In genomic region chr6:24431045-24431451, GRCh38 we compare ENCODE assay signal across 8 cellular contexts. TPM values are rescaled to one million over a fixed set of nuclear protein-coding genes. Genes with fewer than 3 reads are reported as not detected.
DNase-seq lines count a peak whose midpoint lies in the region; ATAC-seq and TF ChIP-seq lines count a peak whose summit lies in the region.

No MANE protein-coding gene starts in this region.

- peaks cover 15% of the 10 kb centered on the region for H3K36me3 Mint-ChIP-seq in activated T-helper 17 cell treated with anti-CD3 and anti-CD28 coated beads, Interleukin-2, amount 50 U/mL, for 72 hours (ENCODE audit: low read depth)

- no CpG with 5 or more reads among the region's 1 CpG for WGBS in iPS DF 6.9 (ENCODE audit: insufficient coverage, insufficient read length)
- 66 to 89% methylated on average over 1 of the region's 1 CpG for WGBS in thyroid gland, 2 donors

- H3K9me3 Mint-ChIP-seq in activated T-helper 17 cell treated with anti-CD3 and anti-CD28 coated beads, Interleukin-2, amount 50 U/mL, for 72 hours = no peaks in the 10 kb centered on the region

- no peaks in the 10 kb centered on the region for H3K4me1 ChIP-seq in iPS DF 6.9 (ENCODE audit: control insufficient read depth, insufficient read depth, low read length)
- no peaks in the 10 kb centered on the region for H3K4me1 ChIP-seq in thyroid gland

- DNase-seq in COR-L47 (lab: John Stamatoyannopoulos, UW) (peak; percentile 48), NCI-H2171 treated with DMSO at 0.1 percent for 48 hours (lab: John Stamatoyannopoulos, UW) (peak; percentile 49), iPS DF 6.9 (ENCODE audit: low read depth, low spot score) (peak; percentile 41), thyroid gland (peak; percentile 13 to 14)

- H3K27me3 ChIP-seq in iPS DF 6.9 (ENCODE audit: control insufficient read depth, insufficient read depth, low read length) (no peaks in the 10 kb centered on the region), thyroid gland (no peaks in the 10 kb centered on the region)

- H3K4me3 ChIP-seq in iPS DF 6.9 (ENCODE audit: low read length) = no peak overlapping the region
- H3K4me3 ChIP-seq in thyroid gland (replicated peaks in 1 of 3) = no peak overlapping the region

- ATAC-seq in GM21390 (IDR thresholded peaks at IDR 0.05; ENCODE audit: unreplicated experiment) (peak; percentile 56), HG03571 (IDR thresholded peaks at IDR 0.05; ENCODE audit: unreplicated experiment) (no peak), HG02938 (IDR thresholded peaks at IDR 0.05; ENCODE audit: unreplicated experiment) (no peak)
- peak; percentile 50 for ATAC-seq in activated T-helper 17 cell treated with anti-CD3 and anti-CD28 coated beads, Interleukin-2, amount 50 U/mL, for 72 hours (replicated peaks)

- TF ChIP-seq CTCF in thyroid gland (IDR thresholded peaks at IDR 0.05) = peak; percentile 45 to 69 (median 63)

- no peak overlapping the region for H3K27ac Mint-ChIP-seq in activated T-helper 17 cell treated with anti-CD3 and anti-CD28 coated beads, Interleukin-2, amount 50 U/mL, for 72 hours

- no peak for TF ChIP-seq POLR2A in thyroid gland (IDR thresholded peaks at IDR 0.05)

- no peaks in the 10 kb centered on the region for H3K27me3 Mint-ChIP-seq in activated T-helper 17 cell treated with anti-CD3 and anti-CD28 coated beads, Interleukin-2, amount 50 U/mL, for 72 hours

- H3K9me3 ChIP-seq in iPS DF 6.9 (ENCODE audit: control insufficient read depth, insufficient read depth, low read length) (no peaks in the 10 kb centered on the region), thyroid gland (no peaks in the 10 kb centered on the region)

- H3K36me3 ChIP-seq in iPS DF 6.9 (ENCODE audit: control insufficient read depth, insufficient read depth, low read length) = no peaks in the 10 kb centered on the region
- H3K36me3 ChIP-seq in thyroid gland = no peaks in the 10 kb centered on the region

- no peak overlapping the region for H3K4me3 Mint-ChIP-seq in activated T-helper 17 cell treated with anti-CD3 and anti-CD28 coated beads, Interleukin-2, amount 50 U/mL, for 72 hours

- H3K27ac ChIP-seq in iPS DF 6.9 (ENCODE audit: low read length) (no peak overlapping the region), thyroid gland (no peak overlapping the region)

- intact Hi-C loops in thyroid gland (cut with DNase I) = no loop called here

- no peaks in the 10 kb centered on the region for H3K4me1 Mint-ChIP-seq in activated T-helper 17 cell treated with anti-CD3 and anti-CD28 coated beads, Interleukin-2, amount 50 U/mL, for 72 hours

RNA-seq across cellular contexts. Expression of gene MRS2, which starts 28.3 kb away (rescaled TPM):
- total RNA-seq in activated T-helper 17 cell treated with anti-CD3 and anti-CD28 coated beads, Interleukin-2, amount 50 U/mL, for 72 hours = 10 to 100 TPM; 21.6 to 27.3 TPM
- 10 to 100 TPM; 23.1 to 37.8 (median 30.4) TPM for total RNA-seq in thyroid gland

RNA-seq across cellular contexts. Expression of gene GPLD1, which starts 58.3 kb away (rescaled TPM):
- total RNA-seq in activated T-helper 17 cell treated with anti-CD3 and anti-CD28 coated beads, Interleukin-2, amount 50 U/mL, for 72 hours = under 1 TPM; 0.73 to 0.79 TPM
- 10 to 100 TPM in 1 of 4 donors, 1 to 10 TPM in 3; 5.1 to 15.2 (median 8.5) TPM for total RNA-seq in thyroid gland

Comparison
In these comparisons a context has a peak if more than half of its experiments do, and no peak if none do; other contexts are left out.
1. ATAC-seq: peak in GM21390 (single experiment) and activated T-helper 17 cell treated with anti-CD3 and anti-CD28 coated beads, Interleukin-2, amount 50 U/mL, for 72 hours (single experiment); none in HG03571 (single experiment) and HG02938 (single experiment).
2. Peak in every context shown above with its lines, with median percentiles within 50 percentile points of each other: DNase-seq.